8 cellular contexts compared by ENCODE assay signal in the genomic region with DNA sequence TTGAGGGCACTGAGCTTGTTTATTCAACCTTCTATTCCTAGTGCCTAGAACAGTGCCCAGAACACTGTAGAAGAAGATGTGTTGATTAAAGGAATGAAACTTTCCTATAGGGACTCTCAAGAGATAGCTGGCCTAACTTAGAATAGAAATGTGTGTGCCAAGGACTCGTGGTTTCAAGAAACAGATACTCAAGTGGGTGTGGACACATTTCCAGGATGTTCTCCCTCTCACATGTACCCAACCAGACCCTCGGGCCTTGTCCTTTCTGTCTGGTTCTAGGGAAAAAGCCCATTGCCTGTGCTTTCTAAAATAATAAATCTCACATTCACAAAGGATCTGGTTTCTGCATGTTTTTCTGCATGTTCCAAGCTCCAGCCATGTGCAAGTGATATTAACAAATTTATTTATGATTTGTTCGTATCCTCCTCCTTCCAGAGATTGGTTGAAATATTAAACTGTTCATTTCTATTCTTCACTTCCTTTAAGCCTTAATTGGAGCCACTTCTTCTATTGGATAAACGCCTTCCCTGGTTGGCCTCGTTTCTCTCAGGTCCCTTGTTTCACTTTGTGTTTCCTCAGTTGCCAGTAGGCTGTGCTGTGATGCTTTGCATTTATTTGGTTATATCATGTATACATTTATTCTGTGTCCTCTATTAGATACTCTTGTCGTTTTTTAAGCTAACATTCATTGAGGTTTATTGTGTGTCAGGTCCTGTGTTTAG.
DNase-seq lines count a peak whose midpoint lies in the region; ATAC-seq and TF ChIP-seq lines count a peak whose summit lies in the region.

No MANE protein-coding gene starts in this region.

- intact Hi-C loops in activated T-helper 2 cell treated with anti-CD3 and anti-CD28 coated beads, Interferon-gamma antibody, Interleukin-2, Interleukin-4, amounts not matched to agents 10 μg/mL and 5 μg/mL and 100 μg/mL, durations not matched to agents 14 hours and 24 hours and 36 hours (cut with micrococcal nuclease): loop anchor here (1.0 to 5.0 kb wide), 6 partner anchors 18 to 334 kb away; a partner anchor contains a TSS
- intact Hi-C loops in Right ventricle myocardium superior (cut with DNase I): loop anchor here (5.0 to 10.0 kb wide), 2 partner anchors 208 to 335 kb away; no protein-coding TSS in a partner anchor

- ATAC-seq in activated CD4-positive, CD25-positive, alpha-beta regulatory T cell treated with anti-CD3 and anti-CD28 coated beads, Interleukin-2, amount 50 U/mL, for 24 hours: peak; percentile 78 to 79
- peak; percentile 78 for ATAC-seq in Right ventricle myocardium superior (ENCODE audit: poor library complexity)
- no peak for ATAC-seq in HG03469 (IDR thresholded peaks at IDR 0.05; ENCODE audit: unreplicated experiment)
- no peak for ATAC-seq in GM18517 (IDR thresholded peaks at IDR 0.05; ENCODE audit: unreplicated experiment)

- no peak for DNase-seq in activated CD4-positive, CD25-positive, alpha-beta regulatory T cell treated with anti-CD3 and anti-CD28 coated beads, Interleukin-2, amount 50 U/mL, for 72 hours
- peak; percentile 57 for DNase-seq in NCI-H2227 (lab: John Stamatoyannopoulos, UW; ENCODE audit: unreplicated experiment)
- DNase-seq in activated T-helper 2 cell treated with anti-CD3 and anti-CD28 coated beads, Interferon-gamma antibody, Interleukin-2, Interleukin-4, amounts not matched to agents 10 μg/mL and 5 μg/mL and 100 μg/mL, durations not matched to agents 14 hours and 24 hours and 36 hours (ENCODE audit: low spot score): peak; percentile 28
- no peak for DNase-seq in Right ventricle myocardium superior
- no peak for DNase-seq in retinal pigment epithelial cell (ENCODE audit: low read depth)

- TF ChIP-seq CTCF in retinal pigment epithelial cell (conservative IDR thresholded peaks at IDR 0.05; ENCODE audit: low read depth, low read length): peak; percentile 61

- H3K27me3 Mint-ChIP-seq in activated T-helper 2 cell treated with anti-CD3 and anti-CD28 coated beads, Interferon-gamma antibody, Interleukin-2, Interleukin-4, amounts not matched to agents 10 μg/mL and 5 μg/mL and 100 μg/mL, durations not matched to agents 14 hours and 24 hours and 36 hours (ENCODE audit: low read depth): peaks cover 7% of the 10 kb centered on the region

- H3K36me3 Mint-ChIP-seq in activated T-helper 2 cell treated with anti-CD3 and anti-CD28 coated beads, Interferon-gamma antibody, Interleukin-2, Interleukin-4, amounts not matched to agents 10 μg/mL and 5 μg/mL and 100 μg/mL, durations not matched to agents 14 hours and 24 hours and 36 hours (ENCODE audit: low read depth): no peaks in the 10 kb centered on the region

- no peak overlapping the region for H3K4me3 ChIP-seq in retinal pigment epithelial cell (ENCODE audit: low read length)

- H3K4me3 Mint-ChIP-seq in activated T-helper 2 cell treated with anti-CD3 and anti-CD28 coated beads, Interferon-gamma antibody, Interleukin-2, Interleukin-4, amounts not matched to agents 10 μg/mL and 5 μg/mL and 100 μg/mL, durations not matched to agents 14 hours and 24 hours and 36 hours (ENCODE audit: low read depth): no peak overlapping the region

- H3K9me3 Mint-ChIP-seq in activated T-helper 2 cell treated with anti-CD3 and anti-CD28 coated beads, Interferon-gamma antibody, Interleukin-2, Interleukin-4, amounts not matched to agents 10 μg/mL and 5 μg/mL and 100 μg/mL, durations not matched to agents 14 hours and 24 hours and 36 hours: no peaks in the 10 kb centered on the region

- H3K27ac Mint-ChIP-seq in activated T-helper 2 cell treated with anti-CD3 and anti-CD28 coated beads, Interferon-gamma antibody, Interleukin-2, Interleukin-4, amounts not matched to agents 10 μg/mL and 5 μg/mL and 100 μg/mL, durations not matched to agents 14 hours and 24 hours and 36 hours: no peak overlapping the region

- peaks cover 32% of the 10 kb centered on the region for H3K4me1 Mint-ChIP-seq in activated T-helper 2 cell treated with anti-CD3 and anti-CD28 coated beads, Interferon-gamma antibody, Interleukin-2, Interleukin-4, amounts not matched to agents 10 μg/mL and 5 μg/mL and 100 μg/mL, durations not matched to agents 14 hours and 24 hours and 36 hours (ENCODE audit: low read depth)

Comparison
In these comparisons a context has a peak if more than half of its experiments do, and no peak if none do; other contexts are left out.
1. ATAC-seq: peak in activated CD4-positive, CD25-positive, alpha-beta regulatory T cell treated with anti-CD3 and anti-CD28 coated beads, Interleukin-2, amount 50 U/mL, for 24 hours (2 of 2) and Right ventricle myocardium superior (single experiment); none in HG03469 (single experiment) and GM18517 (single experiment).
2. DNase-seq: peak in NCI-H2227 (single experiment) and activated T-helper 2 cell treated with anti-CD3 and anti-CD28 coated beads, Interferon-gamma antibody, Interleukin-2, Interleukin-4, amounts not matched to agents 10 μg/mL and 5 μg/mL and 100 μg/mL, durations not matched to agents 14 hours and 24 hours and 36 hours (single experiment); none in activated CD4-positive, CD25-positive, alpha-beta regulatory T cell treated with anti-CD3 and anti-CD28 coated beads, Interleukin-2, amount 50 U/mL, for 72 hours (single experiment), Right ventricle myocardium superior (single experiment) and retinal pigment epithelial cell (single experiment).